In genomic region chr21:38389891-38390290, GRCh38 we compare ENCODE assay signal across 1 cellular context.
TF ChIP-seq lines count a peak whose summit lies in the region.

No MANE protein-coding gene starts in this region.

TF ChIP-seq in WTC11, 78 proteins besides CTCF, POLR2A, EP300 and RAD21 (continued from another document):
- no peak for TF ChIP-seq ATF1 (CRISPR knock-in tag; IDR thresholded peaks at IDR 0.05)
- TF ChIP-seq OVOL2 (CRISPR knock-in tag; IDR thresholded peaks at IDR 0.05; ENCODE audit: borderline replicate concordance), result no peak
- TF ChIP-seq RELA (CRISPR knock-in tag; IDR thresholded peaks at IDR 0.05; ENCODE audit: borderline replicate concordance), result no peak
- TF ChIP-seq GABPB1 (CRISPR knock-in tag; IDR thresholded peaks at IDR 0.05), result no peak
- TF ChIP-seq SP1 (CRISPR knock-in tag; conservative IDR thresholded peaks at IDR 0.05), result no peak
- no peak for TF ChIP-seq NFE2L1 (CRISPR knock-in tag; IDR thresholded peaks at IDR 0.05)
- no peak for TF ChIP-seq ZNF532 (CRISPR knock-in tag; IDR thresholded peaks at IDR 0.05; ENCODE audit: borderline replicate concordance)
- no peak for TF ChIP-seq FOXP1 (CRISPR knock-in tag; IDR thresholded peaks at IDR 0.05; ENCODE audit: borderline replicate concordance)
- TF ChIP-seq, protein P1, sequence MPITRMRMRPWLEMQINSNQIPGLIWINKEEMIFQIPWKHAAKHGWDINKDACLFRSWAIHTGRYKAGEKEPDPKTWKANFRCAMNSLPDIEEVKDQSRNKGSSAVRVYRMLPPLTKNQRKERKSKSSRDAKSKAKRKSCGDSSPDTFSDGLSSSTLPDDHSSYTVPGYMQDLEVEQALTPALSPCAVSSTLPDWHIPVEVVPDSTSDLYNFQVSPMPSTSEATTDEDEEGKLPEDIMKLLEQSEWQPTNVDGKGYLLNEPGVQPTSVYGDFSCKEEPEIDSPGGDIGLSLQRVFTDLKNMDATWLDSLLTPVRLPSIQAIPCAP (CRISPR knock-in tag; IDR thresholded peaks at IDR 0.05), result no peak
- TF ChIP-seq MYBL2 (CRISPR knock-in tag; IDR thresholded peaks at IDR 0.05), result no peak
- TF ChIP-seq ZSCAN18 (CRISPR knock-in tag; IDR thresholded peaks at IDR 0.05), result no peak
- TF ChIP-seq HMGXB4 (CRISPR knock-in tag; IDR thresholded peaks at IDR 0.05), result no peak
- TF ChIP-seq MLX (CRISPR knock-in tag; IDR thresholded peaks at IDR 0.05), result no peak
- TF ChIP-seq, protein P2, sequence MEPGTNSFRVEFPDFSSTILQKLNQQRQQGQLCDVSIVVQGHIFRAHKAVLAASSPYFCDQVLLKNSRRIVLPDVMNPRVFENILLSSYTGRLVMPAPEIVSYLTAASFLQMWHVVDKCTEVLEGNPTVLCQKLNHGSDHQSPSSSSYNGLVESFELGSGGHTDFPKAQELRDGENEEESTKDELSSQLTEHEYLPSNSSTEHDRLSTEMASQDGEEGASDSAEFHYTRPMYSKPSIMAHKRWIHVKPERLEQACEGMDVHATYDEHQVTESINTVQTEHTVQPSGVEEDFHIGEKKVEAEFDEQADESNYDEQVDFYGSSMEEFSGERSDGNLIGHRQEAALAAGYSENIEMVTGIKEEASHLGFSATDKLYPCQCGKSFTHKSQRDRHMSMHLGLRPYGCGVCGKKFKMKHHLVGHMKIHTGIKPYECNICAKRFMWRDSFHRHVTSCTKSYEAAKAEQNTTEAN (CRISPR knock-in tag; IDR thresholded peaks at IDR 0.05), result no peak
